Comparison of ENCODE assay signal across 1 cellular context in genomic region chr4:2468464-2469191, GRCh38.
TF ChIP-seq lines count a peak whose summit lies in the region.

RNF4 (plus strand) TSS chr4:2469106; CDS start chr4:2490494, 21,388 bp downstream.

TF ChIP-seq in A549, 52 proteins besides CTCF, POLR2A, EP300 and RAD21 (continued from another document):
- TF ChIP-seq REST (IDR thresholded peaks at IDR 0.05) = no peak
- no peak for TF ChIP-seq ELK1 (IDR thresholded peaks at IDR 0.05; ENCODE audit: low read depth, low read length)
- TF ChIP-seq JUN (IDR thresholded peaks at IDR 0.05) = peak in 1 of 2 experiments; percentile 61; a peak in 2 of 5 replicates
